1 cellular context compared by ENCODE assay signal in the genomic region with DNA sequence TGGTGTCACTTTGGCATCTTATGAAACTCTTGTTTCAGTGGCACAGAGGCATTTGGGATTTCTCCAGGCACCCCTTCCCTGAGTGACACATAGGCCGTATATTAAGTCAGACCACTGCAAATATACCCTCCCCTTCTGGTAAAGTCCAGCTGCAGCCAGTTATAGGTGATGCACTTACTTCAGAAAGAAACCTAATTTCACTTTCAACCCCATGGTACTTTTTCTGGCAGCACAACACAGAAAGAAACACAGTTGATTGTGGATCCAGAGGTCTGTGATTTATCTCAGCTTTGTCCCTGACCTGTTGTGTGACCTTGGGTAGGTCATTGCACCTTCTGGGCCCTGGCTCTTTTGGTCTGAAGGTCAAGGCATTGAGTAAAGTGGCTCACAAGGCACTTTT.
A peak's percentile ranks its signal among the peaks of the same experiment; 100 is the strongest.
TF ChIP-seq lines count a peak whose summit lies in the region.

No MANE protein-coding gene starts in this region.

TF ChIP-seq in GM12878, 131 proteins besides CTCF, POLR2A, EP300 and RAD21 (continued from another document):
- 0 out of 2 replicates have a peak, but pooled peaks have one; percentile 24 for TF ChIP-seq ZNF687 (IDR thresholded peaks at IDR 0.05)
